Comparison of ENCODE assay signal across 1 cellular context in genomic region chr14:67514650-67515385, GRCh38.
TF ChIP-seq lines count a peak whose summit lies in the region.

No MANE protein-coding gene starts in this region.

TF ChIP-seq in A549, 52 proteins besides CTCF, POLR2A, EP300 and RAD21 (continued from another document):
- TF ChIP-seq, protein P1, sequence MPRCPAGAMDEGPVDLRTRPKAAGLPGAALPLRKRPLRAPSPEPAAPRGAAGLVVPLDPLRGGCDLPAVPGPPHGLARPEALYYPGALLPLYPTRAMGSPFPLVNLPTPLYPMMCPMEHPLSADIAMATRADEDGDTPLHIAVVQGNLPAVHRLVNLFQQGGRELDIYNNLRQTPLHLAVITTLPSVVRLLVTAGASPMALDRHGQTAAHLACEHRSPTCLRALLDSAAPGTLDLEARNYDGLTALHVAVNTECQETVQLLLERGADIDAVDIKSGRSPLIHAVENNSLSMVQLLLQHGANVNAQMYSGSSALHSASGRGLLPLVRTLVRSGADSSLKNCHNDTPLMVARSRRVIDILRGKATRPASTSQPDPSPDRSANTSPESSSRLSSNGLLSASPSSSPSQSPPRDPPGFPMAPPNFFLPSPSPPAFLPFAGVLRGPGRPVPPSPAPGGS (IDR thresholded peaks at IDR 0.05), result no peak
- TF ChIP-seq MAX (IDR thresholded peaks at IDR 0.05) (no peak; the same call in 1 of the 2 replicates), MYC (IDR thresholded peaks at IDR 0.05; ENCODE audit: borderline replicate concordance, low read length) (no peak), USF2 (IDR thresholded peaks at IDR 0.05) (no peak), HDAC2 (IDR thresholded peaks at IDR 0.05) (no peak), JUN (IDR thresholded peaks at IDR 0.05) (no peak), ZFP36 (IDR thresholded peaks at IDR 0.05; ENCODE audit: borderline replicate concordance, partially characterized antibody) (no peak), KDM1A (IDR thresholded peaks at IDR 0.05; ENCODE audit: low read depth) (no peak), ELK1 (IDR thresholded peaks at IDR 0.05; ENCODE audit: low read depth, low read length) (no peak), KDM5A (IDR thresholded peaks at IDR 0.05) (no peak), REST (IDR thresholded peaks at IDR 0.05) (no peak)
- TF ChIP-seq, protein P2, sequence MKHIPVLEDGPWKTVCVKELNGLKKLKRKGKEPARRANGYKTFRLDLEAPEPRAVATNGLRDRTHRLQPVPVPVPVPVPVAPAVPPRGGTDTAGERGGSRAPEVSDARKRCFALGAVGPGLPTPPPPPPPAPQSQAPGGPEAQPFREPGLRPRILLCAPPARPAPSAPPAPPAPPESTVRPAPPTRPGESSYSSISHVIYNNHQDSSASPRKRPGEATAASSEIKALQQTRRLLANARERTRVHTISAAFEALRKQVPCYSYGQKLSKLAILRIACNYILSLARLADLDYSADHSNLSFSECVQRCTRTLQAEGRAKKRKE (CRISPR knock-in tag; IDR thresholded peaks at IDR 0.05; ENCODE audit: low read depth), result no peak
